27 cellular contexts compared by ENCODE assay signal in genomic region chr16:5330058-5330457, GRCh38.
"Had no signal": no experiment of that assay in that cellular context is flagged by ENCODE, and none has a peak within 500 bp of the region (broad histone marks: within the 10 kb centered on the region; RNA-seq: fewer than 3 reads in every experiment).

No MANE protein-coding gene starts in this region.

- DNase-seq: stimulated activated CD4-positive, alpha-beta T cell treated with anti-CD3 and anti-CD28 coated beads, Interleukin-2, amount 100 ng/mL, for 48 hours; stimulated activated CD4-positive, alpha-beta T cell treated with anti-CD3 and anti-CD28 coated beads, Interleukin-4, amount 100 ng/mL, for 1 hour; stimulated activated CD4-positive, alpha-beta T cell treated with anti-CD3 and anti-CD28 coated beads, Interleukin-4, amount 100 ng/mL, for 24 hours; stimulated activated CD4-positive, alpha-beta T cell treated with anti-CD3 and anti-CD28 coated beads, Interleukin-4, amount 100 ng/mL, for 4 hours; stimulated activated CD8-positive, alpha-beta memory T cell treated with anti-CD3 and anti-CD28 coated beads, Interleukin-4, amount 100 ng/mL, for 48 hours; stimulated activated naive B cell treated with anti-CD40 and anti-IgM and Interleukin-4, amounts not matched to agents 10 μg/mL and 1 μg/mL and 100 μg/mL, for 72 hours; stimulated activated naive CD4-positive, alpha-beta T cell; stimulated activated naive CD4-positive, alpha-beta T cell treated with Interleukin-2 at 50 U/mL for 16 hours; stimulated activated naive CD8-positive, alpha-beta T cell treated with anti-CD3 and anti-CD28 coated beads, Interleukin-15, amount 100 ng/mL, for 72 hours; stimulated activated naive CD8-positive, alpha-beta T cell treated with anti-CD3 and anti-CD28 coated beads, Interleukin-15, Interleukin-2, amounts not matched to agents 100 U/mL and 50 U/mL, for 24 hours; stomach; substantia nigra; testis; thyroid gland; tibial artery; transverse colon; trophoblast cell; upper lobe of left lung; upper lobe of right lung; uterus had no signal

- H3K36me3 ChIP-seq: stomach, suprapubic skin, thoracic aorta, thyroid gland, tibial artery, tibial nerve, transverse colon, upper lobe of left lung, upper lobe of right lung, uterus, vagina had no signal

- H3K27me3 ChIP-seq: stomach, suprapubic skin, testis, thyroid gland, tibial artery, tibial nerve, transverse colon, upper lobe of left lung, upper lobe of right lung, uterus, vagina had no signal

- FAIRE-seq: urothelium cell line had no signal

- H3K9me3 ChIP-seq: testis, thoracic aorta, thyroid gland, tibial artery, transverse colon, upper lobe of left lung, upper lobe of right lung, uterus, vagina had no signal

- H3K4me1 ChIP-seq: stomach, suprapubic skin, testis, thyroid gland, tibial artery, tibial nerve, transverse colon, upper lobe of left lung, upper lobe of right lung, uterus, vagina had no signal

- ATAC-seq: stimulated activated effector memory CD8-positive, alpha-beta T cell treated with anti-CD3 and anti-CD28 coated beads, Interleukin-12 subunit alpha, Interleukin-12 subunit beta, amount 100 ng/mL, for 72 hours; stimulated activated memory B cell treated with anti-CD40 and anti-IgM and Interleukin-4, amounts not matched to agents 10 μg/mL and 1 μg/mL and 100 μg/mL, for 72 hours; stimulated activated naive B cell treated with anti-CD40 and anti-IgM and Interleukin-4, amounts not matched to agents 10 μg/mL and 1 μg/mL and 100 μg/mL, for 72 hours; stimulated activated naive CD8-positive, alpha-beta T cell treated with anti-CD3 and anti-CD28 coated beads, Interleukin-15, amount 100 ng/mL, for 72 hours; stimulated activated naive CD8-positive, alpha-beta T cell treated with anti-CD3 and anti-CD28 coated beads, Interleukin-15, Interleukin-2, amounts not matched to agents 100 U/mL and 50 U/mL, for 24 hours; upper lobe of right lung had no signal

- H3K27ac ChIP-seq: stomach, suprapubic skin, testis, thoracic aorta, thyroid gland, tibial artery, tibial nerve, transverse colon, upper lobe of left lung, upper lobe of right lung, uterus, vagina had no signal

- H3K4me3 ChIP-seq: stomach, suprapubic skin, testis, thoracic aorta, thyroid gland, tibial artery, tibial nerve, transverse colon, upper lobe of left lung, upper lobe of right lung, uterus, vagina had no signal
